In the genomic region with DNA sequence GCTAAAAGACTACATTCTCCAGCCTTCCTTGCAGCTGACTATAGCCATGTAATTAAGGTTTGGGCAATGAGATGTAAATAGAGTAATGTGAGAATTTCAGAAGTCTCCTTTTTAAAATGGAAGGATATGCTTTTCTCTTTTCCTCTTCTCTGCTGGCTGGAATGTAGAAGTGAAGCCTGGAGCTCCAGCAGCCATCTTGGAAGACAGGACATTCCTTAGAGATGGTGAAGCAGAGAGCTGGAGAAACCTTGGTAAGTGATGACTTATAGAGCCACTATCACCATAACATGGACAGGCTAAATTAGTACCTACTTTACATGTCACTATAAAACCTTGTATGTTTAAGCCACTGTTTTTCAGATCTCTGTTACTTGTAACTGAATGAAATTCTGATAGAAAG, we compare ENCODE assay signal across 14 cellular contexts. TPM values are rescaled to one million over a fixed set of nuclear protein-coding genes. Genes with fewer than 3 reads are reported as not detected.
A peak's percentile ranks its signal among the peaks of the same experiment; 100 is the strongest.
DNase-seq lines count a peak whose midpoint lies in the region; ATAC-seq and TF ChIP-seq lines count a peak whose summit lies in the region.
"Had no signal": no experiment of that assay in that cellular context is flagged by ENCODE, and none has a peak within 500 bp of the region (broad histone marks: within the 10 kb centered on the region; RNA-seq: fewer than 3 reads in every experiment).

No MANE protein-coding gene starts in this region.

- H3K27ac Mint-ChIP-seq in HFFc6 (no peak overlapping the region), chondrocyte (ENCODE audit: unreplicated experiment) (no peak overlapping the region)
- H3K27ac Mint-ChIP-seq: CD4-positive, CD25-positive, alpha-beta regulatory T cell; IgD-negative memory B cell had no signal

- H3K27me3 Mint-ChIP-seq in HFFc6 (ENCODE audit: insufficient read depth) (no peaks in the 10 kb centered on the region; the same call in 1 of the 2 replicates), chondrocyte (ENCODE audit: low read depth) (no peaks in the 10 kb centered on the region)
- H3K27me3 Mint-ChIP-seq: CD4-positive, CD25-positive, alpha-beta regulatory T cell; IgD-negative memory B cell had no signal

- H3K4me3 Mint-ChIP-seq in HFFc6 (no peak overlapping the region), chondrocyte (ENCODE audit: unreplicated experiment) (no peak overlapping the region)
- H3K4me3 Mint-ChIP-seq: CD4-positive, CD25-positive, alpha-beta regulatory T cell; IgD-negative memory B cell had no signal

- H3K4me3 ChIP-seq in fibroblast of the aortic adventitia (ENCODE audit: low read depth, low read length), result no peak overlapping the region
- H3K4me3 ChIP-seq: BLaER1 treated with 17β-estradiol and CSF1 and Interleukin-3, amounts not matched to agents 10 nM and 100 nM had no signal

- ATAC-seq in HG03442 (IDR thresholded peaks at IDR 0.05; ENCODE audit: unreplicated experiment) (no peak), HG03521 (IDR thresholded peaks at IDR 0.05; ENCODE audit: unreplicated experiment) (no peak)

- no peaks in the 10 kb centered on the region for H3K9me3 Mint-ChIP-seq in HFFc6
- no peaks in the 10 kb centered on the region for H3K9me3 Mint-ChIP-seq in chondrocyte (ENCODE audit: low read depth)
- H3K9me3 Mint-ChIP-seq: CD4-positive, CD25-positive, alpha-beta regulatory T cell had no signal

- H3K4me1 Mint-ChIP-seq in HFFc6 (ENCODE audit: low read depth) (peaks cover 66% of the 10 kb centered on the region), chondrocyte (ENCODE audit: low read depth) (peaks cover 25% of the 10 kb centered on the region)
- H3K4me1 Mint-ChIP-seq: IgD-negative memory B cell had no signal

- DNase-seq in EH (ENCODE audit: low read depth) (peak; percentile 42), HFFc6 (peak; percentile 13), chondrocyte (ENCODE audit: low spot score) (no peak), fibroblast of the aortic adventitia (ENCODE audit: low read depth) (no peak), NCI-H82 (lab: John Stamatoyannopoulos, UW) (no peak), HT-29 (ENCODE audit: low spot score) (no peak)
- DNase-seq: 8988T; CD4-positive, CD25-positive, alpha-beta regulatory T cell; DMS53; H7 had no signal

- TF ChIP-seq CTCF in HFFc6 (IDR thresholded peaks at IDR 0.05) (no peak), chondrocyte (IDR thresholded peaks at IDR 0.05) (peak; percentile 25), fibroblast of the aortic adventitia (IDR thresholded peaks at IDR 0.05; ENCODE audit: insufficient read depth, low read length) (peak; percentile 15)

- H3K36me3 Mint-ChIP-seq in HFFc6 (ENCODE audit: low read depth), result peaks cover 24% of the 10 kb centered on the region
- H3K36me3 Mint-ChIP-seq in chondrocyte (ENCODE audit: low read depth), result no peaks in the 10 kb centered on the region

RNA-seq across cellular contexts. Expression of a gene that starts 48.0 kb away (rescaled TPM):
- under 1 TPM in 5 of 6 experiments, not detected in 1; 0.12 to 0.16 (median 0.14) TPM for total RNA-seq in HFFc6 (2021; fragmentation: NEBNext Ultra II Directional; extraction: Animal tissue kit (Norgen Biotek cat#: 25700))
- total RNA-seq in chondrocyte (6.5 to 30.5 TPM (median 8.1 TPM) in 3 replicates), fibroblast of the aortic adventitia (ENCODE audit: low replicate concordance) (0.63 TPM in 1 of 2 replicates, not detected in the other)
- total RNA-seq in HT-29 (2014; rRNA removed; shearing (Covaris generic)), result not detected in 2 replicates

Comparison
In these comparisons a context has a peak if more than half of its experiments do, and no peak if none do; other contexts are left out.
1. DNase-seq: peak in EH (single experiment) and HFFc6 (single experiment); none in chondrocyte (single experiment), fibroblast of the aortic adventitia (single experiment), NCI-H82 (single experiment) and HT-29 (single experiment).